22 cellular contexts compared by ENCODE assay signal in the genomic region with DNA sequence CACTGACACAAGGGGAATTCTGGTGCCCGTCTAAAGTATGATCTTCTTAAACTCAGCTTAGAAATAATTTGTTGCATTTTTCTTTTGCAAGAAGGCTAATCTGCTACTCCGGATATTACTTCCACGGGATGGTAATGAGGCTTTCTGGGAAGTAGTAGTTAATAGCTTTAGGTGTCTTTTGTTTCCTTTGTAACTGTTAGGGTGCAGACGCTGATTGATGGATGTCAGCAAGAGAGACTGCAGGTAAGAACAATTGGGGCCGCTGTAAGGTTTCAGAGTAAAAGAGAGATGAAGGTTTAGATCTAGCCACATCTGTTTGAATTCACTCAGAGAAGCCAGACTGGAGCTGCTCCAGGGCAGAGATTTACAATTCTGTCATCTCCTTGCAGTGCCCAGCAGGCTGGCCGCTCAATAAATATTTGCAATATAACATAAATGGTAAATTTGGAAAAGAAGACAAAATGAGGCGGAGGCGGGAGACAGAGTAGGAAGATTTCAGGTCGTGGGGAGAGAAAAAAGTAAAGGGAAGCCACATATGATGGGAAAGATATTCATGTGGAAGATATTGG.
DNase-seq lines count a peak whose midpoint lies in the region; ATAC-seq, FAIRE-seq and TF ChIP-seq lines count a peak whose summit lies in the region.
"Had no signal": no experiment of that assay in that cellular context is flagged by ENCODE, and none has a peak within 500 bp of the region (broad histone marks: within the 10 kb centered on the region; RNA-seq: fewer than 3 reads in every experiment).

No MANE protein-coding gene starts in this region.

- peak overlapping the region; percentile 5 for H2AFZ ChIP-seq in keratinocyte (ENCODE audit: control insufficient read depth, low read length)
- H2AFZ ChIP-seq: parathyroid adenoma had no signal

- no peaks in the 10 kb centered on the region for H3K9me1 ChIP-seq in keratinocyte (ENCODE audit: control insufficient read depth, extremely low read depth, insufficient read depth, low read length)

- intact Hi-C loops in activated T-helper 2 cell treated with anti-CD3 and anti-CD28 coated beads, Interferon-gamma antibody, Interleukin-2, Interleukin-4, amounts not matched to agents 10 μg/mL and 5 μg/mL and 100 μg/mL, durations not matched to agents 14 hours and 24 hours and 36 hours (cut with micrococcal nuclease): no loop called here

- H3K36me3 ChIP-seq in adipocyte (ENCODE audit: control insufficient read depth, insufficient read depth, low read length, severe bottlenecking) (no peaks in the 10 kb centered on the region), keratinocyte (ENCODE audit: control insufficient read depth in 2 of 2, extremely low read depth in 1 of 2, insufficient read depth in 2 of 2, low read length in 2 of 2) (no peaks in the 10 kb centered on the region)
- H3K36me3 ChIP-seq: esophagus muscularis mucosa had no signal

- H3K4me1 Mint-ChIP-seq in activated T-helper 2 cell treated with anti-CD3 and anti-CD28 coated beads, Interferon-gamma antibody, Interleukin-2, Interleukin-4, amounts not matched to agents 10 μg/mL and 5 μg/mL and 100 μg/mL, durations not matched to agents 14 hours and 24 hours and 36 hours (ENCODE audit: low read depth): no peaks in the 10 kb centered on the region
- H3K4me1 Mint-ChIP-seq: activated B cell treated with CpG ODN at 0.5 μM for 24 hours; activated naive CD8-positive, alpha-beta T cell treated with anti-CD3 and anti-CD28 coated beads, Interleukin-2, amount 10 ng/mL, durations not matched to agents 7 days and 5 days; immature natural killer cell had no signal

- no peak overlapping the region for H3K27ac Mint-ChIP-seq in activated T-helper 2 cell treated with anti-CD3 and anti-CD28 coated beads, Interferon-gamma antibody, Interleukin-2, Interleukin-4, amounts not matched to agents 10 μg/mL and 5 μg/mL and 100 μg/mL, durations not matched to agents 14 hours and 24 hours and 36 hours
- H3K27ac Mint-ChIP-seq: activated B cell treated with CpG ODN at 0.5 μM for 24 hours; activated naive CD8-positive, alpha-beta T cell treated with anti-CD3 and anti-CD28 coated beads, Interleukin-2, amount 10 ng/mL, durations not matched to agents 7 days and 5 days; immature natural killer cell had no signal

- no peak overlapping the region for H3K27ac ChIP-seq in keratinocyte (ENCODE audit: control insufficient read depth, insufficient read depth, low read length)
- H3K27ac ChIP-seq: parathyroid adenoma had no signal

- peaks cover 10% of the 10 kb centered on the region for H3K9me3 ChIP-seq in adipocyte (ENCODE audit: control insufficient read depth, low read length)
- peaks cover 9% of the 10 kb centered on the region for H3K9me3 ChIP-seq in keratinocyte (ENCODE audit: control insufficient read depth, low read depth, low read length)
- H3K9me3 ChIP-seq: esophagus muscularis mucosa had no signal

- H3K27me3 ChIP-seq in adipocyte (replicated peaks; ENCODE audit: control insufficient read depth, insufficient read depth, low read length) (no peaks in the 10 kb centered on the region), keratinocyte (ENCODE audit: control insufficient read depth, extremely low read depth, insufficient read depth, low read length) (no peaks in the 10 kb centered on the region)
- H3K27me3 ChIP-seq: esophagus muscularis mucosa had no signal

- no peaks in the 10 kb centered on the region for H3K79me2 ChIP-seq in keratinocyte (ENCODE audit: control insufficient read depth, insufficient read depth, low read length)
- H3K79me2 ChIP-seq: parathyroid adenoma had no signal

- no peaks in the 10 kb centered on the region for H3K36me3 Mint-ChIP-seq in activated T-helper 2 cell treated with anti-CD3 and anti-CD28 coated beads, Interferon-gamma antibody, Interleukin-2, Interleukin-4, amounts not matched to agents 10 μg/mL and 5 μg/mL and 100 μg/mL, durations not matched to agents 14 hours and 24 hours and 36 hours (ENCODE audit: low read depth)
- H3K36me3 Mint-ChIP-seq: activated naive CD8-positive, alpha-beta T cell treated with anti-CD3 and anti-CD28 coated beads, Interleukin-2, amount 10 ng/mL, durations not matched to agents 7 days and 5 days had no signal

- no peak for ATAC-seq in HG03378 (IDR thresholded peaks at IDR 0.05; ENCODE audit: unreplicated experiment)
- no peak for ATAC-seq in HG03460 (IDR thresholded peaks at IDR 0.05; ENCODE audit: unreplicated experiment)

- H3K4me1 ChIP-seq in adipocyte (ENCODE audit: control insufficient read depth, insufficient read depth, low read length): peaks cover 38% of the 10 kb centered on the region
- H3K4me1 ChIP-seq in keratinocyte (ENCODE audit: control insufficient read depth, extremely low read depth, insufficient read depth, low read length): peaks cover 21% of the 10 kb centered on the region
- H3K4me1 ChIP-seq: parathyroid adenoma had no signal

- H3K4me2 ChIP-seq in keratinocyte (ENCODE audit: control insufficient read depth, extremely low read depth, insufficient read depth, low read depth, low read length): no peak overlapping the region

- H3K4me3 ChIP-seq in HFF-Myc (replicated peaks; ENCODE audit: low read depth, low read length) (peak overlapping the region; percentile 6; the same call in 1 of the 2 replicates), adipocyte (ENCODE audit: low read length) (no peak overlapping the region), keratinocyte (ENCODE audit: control insufficient read depth in 2 of 3, extremely low read depth in 1 of 3, insufficient read depth in 2 of 3, low read depth in 1 of 3, low read length in 3 of 3) (no peak overlapping the region)
- H3K4me3 ChIP-seq: esophagus muscularis mucosa had no signal

- peak overlapping the region; percentile 79 for H3K9ac ChIP-seq in adipocyte (ENCODE audit: low read length)
- H3K9ac ChIP-seq in keratinocyte (ENCODE audit: control insufficient read depth, extremely low read depth, insufficient read depth, low read length): no peak overlapping the region
- H3K9ac ChIP-seq: parathyroid adenoma had no signal

- H3K9me3 Mint-ChIP-seq in activated T-helper 2 cell treated with anti-CD3 and anti-CD28 coated beads, Interferon-gamma antibody, Interleukin-2, Interleukin-4, amounts not matched to agents 10 μg/mL and 5 μg/mL and 100 μg/mL, durations not matched to agents 14 hours and 24 hours and 36 hours: peaks cover 18% of the 10 kb centered on the region

- FAIRE-seq in keratinocyte (lab: Jason Lieb, UNC): no peak
- FAIRE-seq: GM18507 had no signal

- no peak overlapping the region for H3K4me3 Mint-ChIP-seq in activated T-helper 2 cell treated with anti-CD3 and anti-CD28 coated beads, Interferon-gamma antibody, Interleukin-2, Interleukin-4, amounts not matched to agents 10 μg/mL and 5 μg/mL and 100 μg/mL, durations not matched to agents 14 hours and 24 hours and 36 hours (ENCODE audit: low read depth)
- H3K4me3 Mint-ChIP-seq: activated B cell treated with CpG ODN at 0.5 μM for 24 hours; activated naive CD8-positive, alpha-beta T cell treated with anti-CD3 and anti-CD28 coated beads, Interleukin-2, amount 10 ng/mL, durations not matched to agents 7 days and 5 days; immature natural killer cell had no signal

- no peaks in the 10 kb centered on the region for H4K20me1 ChIP-seq in keratinocyte (ENCODE audit: control insufficient read depth, extremely low read depth, insufficient read depth, low read length)

- DNase-seq in HFF-Myc (ENCODE audit: extremely low read depth, low read depth) (no peak), adipocyte (ENCODE audit: low read depth) (no peak), keratinocyte (ENCODE audit: low read depth, low spot score) (no peak), mesenteric fat pad (ENCODE audit: low spot score) (no peak)
- DNase-seq in activated T-helper 2 cell treated with anti-CD3 and anti-CD28 coated beads, Interferon-gamma antibody, Interleukin-2, Interleukin-4, amounts not matched to agents 10 μg/mL and 5 μg/mL and 100 μg/mL, durations not matched to agents 14 hours and 24 hours and 36 hours (ENCODE audit: low spot score): no peak
- DNase-seq: activated B cell treated with CpG ODN at 0.5 μM for 24 hours; activated naive CD8-positive, alpha-beta T cell treated with anti-CD3 and anti-CD28 coated beads, Interleukin-2, amount 10 ng/mL, durations not matched to agents 7 days and 5 days; activated T-cell treated with anti-CD3 and anti-CD28 coated beads, Interleukin-2, amount 50 U/mL, for 48 hours; C1 segment of cervical spinal cord; caudate nucleus; DMS153; head of caudate nucleus; immature natural killer cell; NCI-H2029 treated with DMSO at 0.1 percent for 48 hours; NCI-H510A treated with DMSO at 0.1 percent for 48 hours; SIG-M5; stimulated activated CD4-positive, alpha-beta T cell treated with anti-CD3 and anti-CD28 coated beads, Interleukin-4, amount 100 ng/mL, for 1 hour had no signal

- dilution Hi-C loops in keratinocyte (cut with MboI; ENCODE audit: extremely low pct_ligation_motif_present, low sequenced_read_pairs): no loop called here

- H3K27me3 Mint-ChIP-seq in activated T-helper 2 cell treated with anti-CD3 and anti-CD28 coated beads, Interferon-gamma antibody, Interleukin-2, Interleukin-4, amounts not matched to agents 10 μg/mL and 5 μg/mL and 100 μg/mL, durations not matched to agents 14 hours and 24 hours and 36 hours (ENCODE audit: low read depth): no peaks in the 10 kb centered on the region
- H3K27me3 Mint-ChIP-seq: activated B cell treated with CpG ODN at 0.5 μM for 24 hours; activated naive CD8-positive, alpha-beta T cell treated with anti-CD3 and anti-CD28 coated beads, Interleukin-2, amount 10 ng/mL, durations not matched to agents 7 days and 5 days had no signal

- TF ChIP-seq CTCF in HFF-Myc (IDR thresholded peaks at IDR 0.05; ENCODE audit: low read depth, low read length, missing control alignments) (no peak), keratinocyte (optimal IDR thresholded peaks at IDR 0.05 in 1 of 3, IDR thresholded peaks at IDR 0.05 in 1 of 3, conservative IDR thresholded peaks at IDR 0.05 in 1 of 3; ENCODE audit: extremely low read depth in 1 of 3, insufficient read depth in 2 of 3, low read length in 3 of 3) (no peak)
